ENCODE assay signal across 8 cellular contexts in the genomic region with DNA sequence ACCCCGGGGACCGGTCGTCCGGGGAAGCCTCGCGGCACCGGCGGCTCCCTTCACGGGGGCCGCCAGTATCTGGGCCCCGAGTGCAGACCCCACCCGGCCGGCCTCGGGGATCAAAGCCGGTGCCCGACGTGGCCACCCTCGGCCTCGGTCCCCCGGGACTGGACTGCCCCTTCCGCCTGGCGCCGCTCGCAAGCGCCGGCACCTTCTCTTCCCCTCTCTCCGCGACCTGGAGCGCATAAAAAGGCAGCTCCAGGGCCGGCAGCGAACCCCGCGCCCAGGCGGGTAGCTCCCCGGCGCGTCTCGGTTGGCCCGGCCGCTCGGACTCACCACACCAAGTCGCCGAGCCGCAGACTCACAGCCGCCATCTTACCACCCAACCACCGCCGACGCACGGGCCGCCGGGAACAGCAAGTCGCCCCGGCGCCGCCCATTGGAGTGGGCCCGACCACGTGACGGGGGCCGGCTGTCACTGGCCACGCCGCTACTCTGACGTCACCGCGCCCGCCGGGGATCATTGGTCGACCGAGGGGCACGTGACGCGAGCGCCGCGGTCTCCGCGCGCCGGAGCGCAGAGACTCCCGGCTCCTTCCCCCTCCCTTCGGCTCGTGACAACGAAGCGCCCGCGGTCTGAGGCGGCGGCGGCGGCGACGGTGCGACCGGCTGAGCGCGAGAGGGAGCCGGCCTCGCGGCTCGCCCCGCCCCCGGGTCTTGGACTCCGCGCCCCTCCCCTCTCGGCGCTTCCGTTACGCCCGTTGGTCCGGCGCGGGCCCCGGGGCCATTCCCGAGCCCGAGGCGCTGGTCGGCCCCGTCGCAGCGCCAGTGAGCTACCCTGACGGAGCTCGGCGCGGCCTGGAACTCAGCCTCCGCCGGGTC.
A peak's percentile ranks its signal among the peaks of the same experiment; 100 is the strongest.
DNase-seq lines count a peak whose midpoint lies in the region; ATAC-seq and TF ChIP-seq lines count a peak whose summit lies in the region.

A gene (minus strand): TSS at position 388 of the 873 bp plus-strand sequence. CDS start 23 bp downstream, at position 365.
A gene with protein sequence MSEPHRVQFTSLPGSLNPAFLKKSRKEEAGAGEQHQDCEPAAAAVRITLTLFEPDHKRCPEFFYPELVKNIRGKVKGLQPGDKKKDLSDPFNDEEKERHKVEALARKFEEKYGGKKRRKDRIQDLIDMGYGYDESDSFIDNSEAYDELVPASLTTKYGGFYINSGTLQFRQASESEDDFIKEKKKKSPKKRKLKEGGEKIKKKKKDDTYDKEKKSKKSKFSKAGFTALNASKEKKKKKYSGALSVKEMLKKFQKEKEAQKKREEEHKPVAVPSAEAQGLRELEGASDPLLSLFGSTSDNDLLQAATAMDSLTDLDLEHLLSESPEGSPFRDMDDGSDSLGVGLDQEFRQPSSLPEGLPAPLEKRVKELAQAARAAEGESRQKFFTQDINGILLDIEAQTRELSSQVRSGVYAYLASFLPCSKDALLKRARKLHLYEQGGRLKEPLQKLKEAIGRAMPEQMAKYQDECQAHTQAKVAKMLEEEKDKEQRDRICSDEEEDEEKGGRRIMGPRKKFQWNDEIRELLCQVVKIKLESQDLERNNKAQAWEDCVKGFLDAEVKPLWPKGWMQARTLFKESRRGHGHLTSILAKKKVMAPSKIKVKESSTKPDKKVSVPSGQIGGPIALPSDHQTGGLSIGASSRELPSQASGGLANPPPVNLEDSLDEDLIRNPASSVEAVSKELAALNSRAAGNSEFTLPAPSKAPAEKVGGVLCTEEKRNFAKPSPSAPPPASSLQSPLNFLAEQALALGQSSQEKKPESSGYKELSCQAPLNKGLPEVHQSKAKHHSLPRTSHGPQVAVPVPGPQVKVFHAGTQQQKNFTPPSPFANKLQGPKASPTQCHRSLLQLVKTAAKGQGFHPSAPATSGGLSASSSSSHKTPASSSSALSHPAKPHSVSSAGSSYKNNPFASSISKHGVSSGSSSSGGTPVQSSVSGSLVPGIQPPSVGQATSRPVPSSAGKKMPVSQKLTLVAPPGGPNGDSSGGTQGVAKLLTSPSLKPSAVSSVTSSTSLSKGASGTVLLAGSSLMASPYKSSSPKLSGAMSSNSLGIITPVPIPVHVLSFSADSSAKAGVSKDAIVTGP (N-terminal part only) (plus strand): TSS at position 581 of the 873 bp plus-strand sequence. CDS start 5,437 bp downstream, outside the sequence.

- DNase-seq in AG08395 (ENCODE audit: low spot score) (peak; percentile 98), NCI-H345 (lab: John Stamatoyannopoulos, UW) (peak; percentile 98), iris pigment epithelial cell (ENCODE audit: low read depth) (peak; percentile 98)
- DNase-seq in activated CD4-positive, CD25-positive, alpha-beta regulatory T cell (lab: John Stamatoyannopoulos, UW): peak; percentile 99 to 100 (median 100)
- peak; percentile 99 for DNase-seq in central memory CD4-positive, alpha-beta T cell
- DNase-seq in stimulated activated CD4-positive, alpha-beta T cell treated with anti-CD3 and anti-CD28 coated beads, Interleukin-12 subunit alpha, Interleukin-12 subunit beta, amount 100 ng/mL, for 24 hours (ENCODE audit: low read depth in 2 of 2): peak; percentile 99 to 100

- ATAC-seq in HG03196 (IDR thresholded peaks at IDR 0.05; ENCODE audit: unreplicated experiment): peak; percentile 90

- in situ Hi-C loops in GM18951 (cut with MboI; ENCODE audit: low sequenced_read_pairs, unreplicated experiment): no loop called here

- peak; percentile 95 for TF ChIP-seq POLR2A in GM18951 (IDR thresholded peaks at IDR 0.05; ENCODE audit: extremely low read depth, insufficient read depth, insufficient read length)

Comparison
In these comparisons a context has a peak if more than half of its experiments do, and no peak if none do; other contexts are left out.
1. Peak in every context shown above with its lines: DNase-seq and ATAC-seq.